In genomic region chr5:178209334-178210072, GRCh38 we compare ENCODE assay signal across 14 cellular contexts. TPM values are rescaled to one million over a fixed set of nuclear protein-coding genes. Genes with fewer than 3 reads are reported as not detected.
DNase-seq lines count a peak whose midpoint lies in the region; ATAC-seq and TF ChIP-seq lines count a peak whose summit lies in the region.
"Had no signal": no experiment of that assay in that cellular context is flagged by ENCODE, and none has a peak within 500 bp of the region (broad histone marks: within the 10 kb centered on the region; RNA-seq: fewer than 3 reads in every experiment).

No MANE protein-coding gene starts in this region.

- no peak overlapping the region for H3K27ac ChIP-seq in CD4-positive, alpha-beta T cell (ENCODE audit: low read depth, low read length)
- H3K27ac ChIP-seq: BLaER1 treated with 17β-estradiol and CSF1 and Interleukin-3, amounts not matched to agents 10 nM and 100 nM; breast epithelium had no signal

- TF ChIP-seq CTCF in CD4-positive, alpha-beta T cell (IDR thresholded peaks at IDR 0.05), result no peak
- TF ChIP-seq CTCF in neural crest cell (conservative IDR thresholded peaks at IDR 0.05), result no peak

- peak; percentile 23 for TF ChIP-seq POLR2A in GM19193 (IDR thresholded peaks at IDR 0.05; ENCODE audit: extremely low read depth, insufficient read depth, insufficient read length)

- no peaks in the 10 kb centered on the region for H3K9me3 ChIP-seq in CD4-positive, alpha-beta T cell (ENCODE audit: control insufficient read depth, low read length)
- H3K9me3 ChIP-seq: BLaER1 treated with 17β-estradiol and CSF1 and Interleukin-3, amounts not matched to agents 10 nM and 100 nM; breast epithelium; gastrocnemius medialis had no signal

- peak overlapping the region; percentile 83 for H3K27ac Mint-ChIP-seq in CD4-positive, alpha-beta T cell
- H3K27ac Mint-ChIP-seq in activated naive CD8-positive, alpha-beta T cell, result peak overlapping the region; percentile 66
- no peak overlapping the region for H3K27ac Mint-ChIP-seq in neural crest cell (ENCODE audit: unreplicated experiment)

- intact Hi-C loops in CD4-positive, alpha-beta T cell (cut with DNase I, micrococcal nuclease), result loop anchor here in 1 of 2 experiments (10.0 kb wide), 1 partner anchor 1565 kb away; the partner anchor contains the start of gene TSPAN17

- POLR2A ChIA-PET in CD4-positive, alpha-beta T cell (lab: Charles Lee), result no interaction called here

- no peak for ATAC-seq in CD4-positive, alpha-beta T cell (ENCODE audit: poor library complexity)
- no peak for ATAC-seq in HG03159 (IDR thresholded peaks at IDR 0.05; ENCODE audit: unreplicated experiment)
- ATAC-seq in HG02759 (IDR thresholded peaks at IDR 0.05; ENCODE audit: unreplicated experiment), result no peak
- ATAC-seq: gastrocnemius medialis had no signal

- no peaks in the 10 kb centered on the region for H3K9me3 Mint-ChIP-seq in CD4-positive, alpha-beta T cell
- H3K9me3 Mint-ChIP-seq in activated naive CD8-positive, alpha-beta T cell (ENCODE audit: low read depth), result no peaks in the 10 kb centered on the region
- no peaks in the 10 kb centered on the region for H3K9me3 Mint-ChIP-seq in neural crest cell

- H3K27me3 Mint-ChIP-seq in CD4-positive, alpha-beta T cell, result peaks cover under 1% of the 10 kb centered on the region
- H3K27me3 Mint-ChIP-seq in activated naive CD8-positive, alpha-beta T cell, result no peaks in the 10 kb centered on the region
- peaks cover 71% of the 10 kb centered on the region for H3K27me3 Mint-ChIP-seq in neural crest cell (ENCODE audit: low read depth)

- no peak overlapping the region for H3K4me3 Mint-ChIP-seq in CD4-positive, alpha-beta T cell
- no peak overlapping the region for H3K4me3 Mint-ChIP-seq in activated naive CD8-positive, alpha-beta T cell
- peak overlapping the region; percentile 95 for H3K4me3 Mint-ChIP-seq in neural crest cell

- peaks cover 42% of the 10 kb centered on the region for H3K4me1 Mint-ChIP-seq in CD4-positive, alpha-beta T cell (ENCODE audit: low read depth)
- H3K4me1 Mint-ChIP-seq in activated naive CD8-positive, alpha-beta T cell (ENCODE audit: low read depth), result peaks cover 32% of the 10 kb centered on the region
- H3K4me1 Mint-ChIP-seq in neural crest cell, result peaks cover 58% of the 10 kb centered on the region

- peaks cover 93% of the 10 kb centered on the region for H3K36me3 Mint-ChIP-seq in CD4-positive, alpha-beta T cell (ENCODE audit: low read depth)
- peaks cover 15% of the 10 kb centered on the region for H3K36me3 Mint-ChIP-seq in activated naive CD8-positive, alpha-beta T cell
- H3K36me3 Mint-ChIP-seq in neural crest cell (ENCODE audit: low read depth), result peaks cover 81% of the 10 kb centered on the region

- no peak for DNase-seq in CD4-positive, alpha-beta T cell
- no peak for DNase-seq in neural crest cell (ENCODE audit: low read depth, low spot score)
- DNase-seq in activated CD4-positive, CD25-positive, alpha-beta regulatory T cell (lab: John Stamatoyannopoulos, UW), result no peak
- DNase-seq: H7; stimulated activated CD4-positive, alpha-beta T cell treated with anti-CD3 and anti-CD28 coated beads, Interleukin-1b, Interleukin-23, amount 100 ng/mL, for 48 hours had no signal

- H3K27me3 ChIP-seq in CD4-positive, alpha-beta T cell (ENCODE audit: control insufficient read depth, insufficient read depth, low read length), result no peaks in the 10 kb centered on the region
- H3K27me3 ChIP-seq: BLaER1 treated with 17β-estradiol and CSF1 and Interleukin-3, amounts not matched to agents 10 nM and 100 nM; breast epithelium; gastrocnemius medialis had no signal

- CTCF ChIA-PET in CD4-positive, alpha-beta T cell (lab: Charles Lee), result no interaction called here

RNA-seq across cellular contexts. Expression of gene HNRNPAB, which starts 5.2 kb away (rescaled TPM):
- total RNA-seq in CD4-positive, alpha-beta T cell, result 10 to 100 TPM; 63.6 to 68.9 TPM
- total RNA-seq in neural crest cell, result 464 and 466 TPM in 2 replicates

RNA-seq across cellular contexts. Expression of gene GMCL2, which starts 22.3 kb away (rescaled TPM):
- total RNA-seq in CD4-positive, alpha-beta T cell, result not detected
- total RNA-seq in neural crest cell, result not detected in 2 replicates
- total RNA-seq: breast epithelium, gastrocnemius medialis, H7, HT1080, pulmonary artery endothelial cell had no signal

RNA-seq across cellular contexts. Expression of gene PHYKPL, which starts 23.1 kb away (rescaled TPM):
- total RNA-seq in CD4-positive, alpha-beta T cell, result 10 to 100 TPM; 90.9 to 92.8 TPM
- 53.9 and 55.7 TPM in 2 replicates for total RNA-seq in neural crest cell

RNA-seq across cellular contexts. Expression of gene NHP2, which starts 55.8 kb away (rescaled TPM):
- total RNA-seq in CD4-positive, alpha-beta T cell, result 10 to 100 TPM; 42.2 to 44.5 TPM
- total RNA-seq in neural crest cell, result 169 and 174 TPM in 2 replicates
